8 cellular contexts compared by ENCODE assay signal in the genomic region with DNA sequence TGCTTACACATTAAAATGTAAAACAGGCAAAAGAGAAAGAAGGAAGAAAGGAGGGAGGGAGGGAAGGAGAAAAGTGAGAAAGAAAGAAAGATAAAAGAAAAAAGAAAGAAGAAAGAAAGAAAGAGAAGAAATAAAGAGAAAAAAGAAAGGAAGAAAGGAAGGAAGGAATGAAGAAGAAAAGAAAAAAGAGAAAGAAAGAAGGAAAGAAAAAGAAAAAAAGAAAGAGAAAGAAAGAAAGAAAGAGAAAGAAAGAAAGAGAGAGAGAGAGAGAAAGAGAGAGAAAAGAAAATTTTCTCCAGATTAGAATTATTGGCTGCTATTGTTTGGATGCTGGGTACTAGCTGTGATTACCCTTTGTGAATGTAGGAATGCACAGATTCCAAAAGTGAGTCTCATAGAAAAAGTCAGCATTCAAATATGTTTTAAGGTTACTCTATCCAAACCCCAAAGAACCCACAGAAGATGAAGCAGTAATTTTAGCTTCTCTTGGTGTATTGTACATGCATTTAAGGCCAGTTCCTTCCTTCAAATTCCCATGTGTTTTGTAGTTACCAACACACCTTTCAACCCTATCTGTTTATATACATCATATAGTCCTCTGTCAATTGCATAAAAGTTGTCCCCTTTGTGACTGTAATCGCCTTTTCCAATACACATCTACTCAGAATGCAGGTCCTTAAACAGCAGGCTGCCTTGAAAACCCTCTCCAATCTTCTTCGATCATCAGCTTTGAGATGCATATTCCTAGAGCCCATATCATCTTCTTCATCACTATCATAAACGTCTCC. TPM values are rescaled to one million over a fixed set of nuclear protein-coding genes. Genes with fewer than 3 reads are reported as not detected.
DNase-seq lines count a peak whose midpoint lies in the region; ATAC-seq, FAIRE-seq and TF ChIP-seq lines count a peak whose summit lies in the region.

No MANE protein-coding gene starts in this region.

- DNase-seq in stimulated activated naive CD8-positive, alpha-beta T cell treated with anti-CD3 and anti-CD28 coated beads, Interleukin-15, Interleukin-2, amounts not matched to agents 100 U/mL and 50 U/mL, for 24 hours, result no peak
- DNase-seq in PC-9 (no peak), endothelial cell of umbilical vein (ENCODE audit: low read depth, low spot score) (no peak), neuronal stem cell (ENCODE audit: low spot score) (no peak)

- 0 out of 2 replicates have a peak, but pooled peaks cover 2% of the 10 kb centered on the region for H3K9me3 ChIP-seq in PC-9 (ENCODE audit: insufficient read depth, low read depth)
- H3K9me3 ChIP-seq in endothelial cell of umbilical vein (replicated peaks; ENCODE audit: control insufficient read depth, insufficient read depth, low read length), result no peaks in the 10 kb centered on the region
- no peaks in the 10 kb centered on the region for H3K9me3 ChIP-seq in neuronal stem cell (replicated peaks in 1 of 2; ENCODE audit: control insufficient read depth in 2 of 2, insufficient read depth in 1 of 2, low read depth in 1 of 2, low read length in 2 of 2)

- H3K9me2 ChIP-seq in PC-9 (ENCODE audit: insufficient read depth), result no peaks in the 10 kb centered on the region; the same call in 1 of the 2 replicates

- no peaks in the 10 kb centered on the region for H3K9me3 Mint-ChIP-seq in stimulated activated naive CD8-positive, alpha-beta T cell treated with anti-CD3 and anti-CD28 coated beads, Interleukin-15, Interleukin-2, amounts not matched to agents 100 ng/mL and 50 ng/mL, for 24 hours

- H2BK12ac ChIP-seq in neuronal stem cell (ENCODE audit: low read length), result no peak overlapping the region

- CTCF ChIA-PET in PC-9 (lab: Charles Lee) (interaction anchor here (0.6 to 1.8 kb wide), 5 partner anchors 16 to 1648 kb away, joined by 3 to 11 read pairs (median 3); partner anchors contain the start of gene DTX4), endothelial cell of umbilical vein (lab: Charles Lee) (interaction anchor here (0.8 to 6.0 kb wide), 13 partner anchors 9 to 489 kb away, joined by 3 to 66 read pairs (median 4); partner anchors contain the start of genes DTX4 and FAM111B)

- H3K23ac ChIP-seq in neuronal stem cell (ENCODE audit: low read depth, low read length, poor library complexity), result no peak overlapping the region

- H2BK5ac ChIP-seq in neuronal stem cell (ENCODE audit: low read length), result peak overlapping the region; percentile 57

- no peak overlapping the region for H4K8ac ChIP-seq in neuronal stem cell (ENCODE audit: low read depth, low read length)

- BruUV-seq in PC-9 (replicated peaks; lab: Mats Ljungman, UMichigan), result TSS peak; percentile 67
- TSS peak; percentile 35 for BruUV-seq in endothelial cell of umbilical vein (replicated peaks; lab: Mats Ljungman, UMichigan)

- peak overlapping the region; percentile 81 for H2AFZ ChIP-seq in PC-9
- H2AFZ ChIP-seq in endothelial cell of umbilical vein (ENCODE audit: low read depth, low read length), result peak overlapping the region; percentile 78
- peak overlapping the region; percentile 96 for H2AFZ ChIP-seq in neuronal stem cell (ENCODE audit: low read length)

- no peak overlapping the region for H2BK120ac ChIP-seq in neuronal stem cell (ENCODE audit: low read depth, low read length)

- no peaks in the 10 kb centered on the region for H3K27me3 ChIP-seq in PC-9 (ENCODE audit: insufficient read depth, low read depth)
- no peaks in the 10 kb centered on the region for H3K27me3 ChIP-seq in endothelial cell of umbilical vein (ENCODE audit: control insufficient read depth in 2 of 2, insufficient read depth in 2 of 2, low read length in 2 of 2)
- H3K27me3 ChIP-seq in neuronal stem cell (ENCODE audit: control insufficient read depth in 3 of 3, insufficient read depth in 3 of 3, low read depth in 1 of 3, low read length in 3 of 3), result peaks cover 0 to 9% (median 0%) of the 10 kb centered on the region in 3 experiments

- no CpG with 5 or more reads among the region's 3 CpGs for WGBS in neuronal stem cell (ENCODE audit: extremely low coverage in 2 of 2, insufficient read length in 2 of 2, insufficient replicate concordance in 1 of 2), 2 donors

- H3K4me2 ChIP-seq in PC-9 (peak overlapping the region; percentile 78), endothelial cell of umbilical vein (ENCODE audit: insufficient read depth, low read length) (peak overlapping the region; percentile 95), neuronal stem cell (ENCODE audit: insufficient read depth, low read length, poor library complexity, severe bottlenecking) (peak overlapping the region; percentile 77)

- peaks cover 29% of the 10 kb centered on the region for H3F3A ChIP-seq in PC-9 (ENCODE audit: insufficient read depth, low read depth)

- H3K79me2 ChIP-seq in PC-9 (ENCODE audit: low read depth) (no peaks in the 10 kb centered on the region), endothelial cell of umbilical vein (ENCODE audit: control insufficient read depth, insufficient read depth, low read length) (peaks cover 19% of the 10 kb centered on the region)

- peak overlapping the region; percentile 96 for H3K27ac Mint-ChIP-seq in stimulated activated naive CD8-positive, alpha-beta T cell treated with anti-CD3 and anti-CD28 coated beads, Interleukin-15, Interleukin-2, amounts not matched to agents 100 ng/mL and 50 ng/mL, for 24 hours

- dilution Hi-C loops in endothelial cell of umbilical vein (cut with MboI; ENCODE audit: extremely low pct_ligation_motif_present, low sequenced_read_pairs), result no loop called here

- H2AK5ac ChIP-seq in neuronal stem cell (ENCODE audit: low read depth, low read length), result no peak overlapping the region

- H3K27ac ChIP-seq in PC-9, result peak overlapping the region; percentile 61
- H3K27ac ChIP-seq in endothelial cell of umbilical vein (ENCODE audit: insufficient read depth, low read depth, low read length), result peak overlapping the region; percentile 10
- H3K27ac ChIP-seq in neuronal stem cell (replicated peaks; ENCODE audit: low read length), result no peak overlapping the region

- no peak overlapping the region for H3K18ac ChIP-seq in neuronal stem cell (ENCODE audit: low read length)

- H3K4ac ChIP-seq in neuronal stem cell (ENCODE audit: low read length), result no peak overlapping the region

- H3K4me1 ChIP-seq in PC-9 (replicated peaks; ENCODE audit: insufficient read depth) (peaks cover 37% of the 10 kb centered on the region), endothelial cell of umbilical vein (ENCODE audit: control insufficient read depth, extremely low read depth, insufficient read depth, low read length) (peaks cover 32% of the 10 kb centered on the region), neuronal stem cell (ENCODE audit: control insufficient read depth in 2 of 2, insufficient read depth in 1 of 2, low read depth in 1 of 2, low read length in 2 of 2) (peaks cover 4 to 5% of the 10 kb centered on the region in 2 donors)

- peak overlapping the region; percentile 95 for H3K4me3 Mint-ChIP-seq in stimulated activated naive CD8-positive, alpha-beta T cell treated with anti-CD3 and anti-CD28 coated beads, Interleukin-15, Interleukin-2, amounts not matched to agents 100 ng/mL and 50 ng/mL, for 24 hours

- no peak for FAIRE-seq in endothelial cell of umbilical vein (lab: Jason Lieb, UNC)

- H3K9ac ChIP-seq in endothelial cell of umbilical vein (replicated peaks; ENCODE audit: extremely low read depth, insufficient read depth, low read length), result peak overlapping the region; percentile 85
- H3K9ac ChIP-seq in neuronal stem cell (ENCODE audit: low read depth, low read length, poor library complexity), result no peak overlapping the region

- H4K20me1 ChIP-seq in PC-9 (ENCODE audit: insufficient read depth) (no peaks in the 10 kb centered on the region), endothelial cell of umbilical vein (replicated peaks; ENCODE audit: control insufficient read depth, extremely low read depth, insufficient read depth, low read length) (no peaks in the 10 kb centered on the region)

- no peaks in the 10 kb centered on the region for H3K27me3 Mint-ChIP-seq in stimulated activated naive CD8-positive, alpha-beta T cell treated with anti-CD3 and anti-CD28 coated beads, Interleukin-15, Interleukin-2, amounts not matched to agents 100 ng/mL and 50 ng/mL, for 24 hours

- H3K14ac ChIP-seq in neuronal stem cell (ENCODE audit: low read length), result no peak overlapping the region

- ATAC-seq in stimulated activated naive CD8-positive, alpha-beta T cell treated with anti-CD3 and anti-CD28 coated beads, Interleukin-15, Interleukin-2, amounts not matched to agents 100 U/mL and 50 U/mL, for 24 hours, result no peak
- no peak for ATAC-seq in HG03039 (IDR thresholded peaks at IDR 0.05; ENCODE audit: unreplicated experiment)
- ATAC-seq in HG02852 (IDR thresholded peaks at IDR 0.05; ENCODE audit: unreplicated experiment), result no peak
- no peak for ATAC-seq in HG02610 (IDR thresholded peaks at IDR 0.05; ENCODE audit: unreplicated experiment)

- peaks cover 6% of the 10 kb centered on the region; the same call in 1 of the 2 replicates for H3K36me3 ChIP-seq in PC-9 (ENCODE audit: low read depth)
- no peaks in the 10 kb centered on the region for H3K36me3 ChIP-seq in endothelial cell of umbilical vein (ENCODE audit: control insufficient read depth in 2 of 2, extremely low read depth in 1 of 2, insufficient read depth in 2 of 2, low read length in 2 of 2)
- H3K36me3 ChIP-seq in neuronal stem cell (replicated peaks in 1 of 2; ENCODE audit: control insufficient read depth in 2 of 2, insufficient read depth in 2 of 2, low read length in 2 of 2), result peaks cover 0 to 6% of the 10 kb centered on the region in 2 donors

- peak overlapping the region; percentile 72 for H3K4me3 ChIP-seq in PC-9
- peak overlapping the region; percentile 69 to 90 (median 74) for H3K4me3 ChIP-seq in endothelial cell of umbilical vein (replicated peaks in 1 of 3; ENCODE audit: insufficient read depth in 1 of 3, low read depth in 1 of 3, low read length in 3 of 3)
- peak overlapping the region in 1 of 2 donors; percentile 57 for H3K4me3 ChIP-seq in neuronal stem cell (ENCODE audit: low read length in 2 of 2)

- no peak for TF ChIP-seq POLR2A in endothelial cell of umbilical vein (IDR thresholded peaks at IDR 0.05; ENCODE audit: low read depth, low read length)

- H3K36me3 Mint-ChIP-seq in stimulated activated naive CD8-positive, alpha-beta T cell treated with anti-CD3 and anti-CD28 coated beads, Interleukin-15, Interleukin-2, amounts not matched to agents 100 ng/mL and 50 ng/mL, for 24 hours (ENCODE audit: low read depth), result peaks cover 19% of the 10 kb centered on the region

- no peaks in the 10 kb centered on the region for H3K9me1 ChIP-seq in endothelial cell of umbilical vein (replicated peaks; ENCODE audit: control insufficient read depth, extremely low read depth, insufficient read depth, low read length)

- intact Hi-C loops in PC-9 (cut with micrococcal nuclease; ENCODE audit: unreplicated experiment), result loop anchor here (1.0 to 10.0 kb wide), 5 partner anchors 31 to 1477 kb away; partner anchors contain the start of genes DTX4, FAM111B and ZDHHC5
- intact Hi-C loops in endothelial cell of umbilical vein (cut with micrococcal nuclease), result loop anchor here (1.0 to 5.0 kb wide), 5 partner anchors 16 to 1365 kb away; partner anchors contain the start of gene FAM111B

- H3K79me1 ChIP-seq in neuronal stem cell (ENCODE audit: low read depth, low read length), result no peaks in the 10 kb centered on the region

- TF ChIP-seq CTCF in PC-9 (conservative IDR thresholded peaks at IDR 0.05), result no peak
- TF ChIP-seq CTCF in endothelial cell of umbilical vein (IDR thresholded peaks at IDR 0.05; ENCODE audit: extremely low read depth in 1 of 2, insufficient read depth in 1 of 2, low read depth in 1 of 2, low read length in 2 of 2), result no peak

- H2BK15ac ChIP-seq in neuronal stem cell (ENCODE audit: low read length), result no peak overlapping the region

- POLR2A ChIA-PET in PC-9 (lab: Charles Lee; ENCODE audit: unreplicated experiment) (interaction anchor here (0.6 kb wide), 4 partner anchors 32 to 1475 kb away, joined by 3 to 5 read pairs (median 4); no protein-coding TSS in a partner anchor), endothelial cell of umbilical vein (lab: Charles Lee) (interaction anchor here (1.0 to 1.2 kb wide), 2 partner anchors 16 to 38 kb away, joined by 3 to 6 read pairs; no protein-coding TSS in a partner anchor)

- H4K91ac ChIP-seq in neuronal stem cell (ENCODE audit: low read depth, low read length, poor library complexity), result no peak overlapping the region

- peaks cover 53% of the 10 kb centered on the region for H3K4me1 Mint-ChIP-seq in stimulated activated naive CD8-positive, alpha-beta T cell treated with anti-CD3 and anti-CD28 coated beads, Interleukin-15, Interleukin-2, amounts not matched to agents 100 ng/mL and 50 ng/mL, for 24 hours (ENCODE audit: low read depth)

RNA-seq across cellular contexts. Expression of gene FAM111A, which starts 0.8 kb away (rescaled TPM):
- 57.8 and 95.3 TPM in 2 replicates for total RNA-seq in PC-9 (2021)
- 53.0 and 57.4 TPM in 2 replicates for total RNA-seq in endothelial cell of umbilical vein
- polyA plus RNA-seq in endothelial cell of umbilical vein, result 13.6 and 20.1 TPM in 2 replicates
- polyA plus RNA-seq in endothelial cell of umbilical vein (2011; cell fraction: cytosol; rRNA removed), result 20.4 and 22.5 TPM in 2 replicates
- polyA plus RNA-seq in endothelial cell of umbilical vein (2011; cell fraction: nucleus; rRNA removed), result 112 and 119 TPM in 2 replicates
- polyA plus RNA-seq in endothelial cell of umbilical vein (2012), result 20.2 and 27.4 TPM in 2 replicates
- 32.8 and 33.6 TPM in 2 replicates for polyA minus RNA-seq in endothelial cell of umbilical vein
- 19.9 TPM for polyA minus RNA-seq in endothelial cell of umbilical vein (2011; cell fraction: cytosol; rRNA and poly(A)+ RNA removed)
- polyA minus RNA-seq in endothelial cell of umbilical vein (2011; cell fraction: nucleus; rRNA and poly(A)+ RNA removed), result 38.8 and 47.7 TPM in 2 replicates
- 16.9 TPM for polyA plus RNA-seq in neuronal stem cell (2013, experiment 1 of 2)
- polyA plus RNA-seq in neuronal stem cell (2013, experiment 2 of 2), result 17.1 TPM

RNA-seq across cellular contexts. Expression of gene DTX4, which starts 30.1 kb away (rescaled TPM):
- total RNA-seq in PC-9 (2021), result 28.4 and 34.5 TPM in 2 replicates
- total RNA-seq in endothelial cell of umbilical vein, result 0.51 and 0.91 TPM in 2 replicates
- polyA plus RNA-seq in endothelial cell of umbilical vein, result 0.06 and 0.08 TPM in 2 replicates
- polyA plus RNA-seq in endothelial cell of umbilical vein (2011; cell fraction: cytosol; rRNA removed), result 0.06 and 0.08 TPM in 2 replicates
- polyA plus RNA-seq in endothelial cell of umbilical vein (2011; cell fraction: nucleus; rRNA removed), result 0.14 and 0.18 TPM in 2 replicates
- polyA plus RNA-seq in endothelial cell of umbilical vein (2012), result 0.27 and 0.49 TPM in 2 replicates
- 0.19 and 0.34 TPM in 2 replicates for polyA minus RNA-seq in endothelial cell of umbilical vein
- 5.6 TPM for polyA minus RNA-seq in endothelial cell of umbilical vein (2011; cell fraction: cytosol; rRNA and poly(A)+ RNA removed)
- polyA minus RNA-seq in endothelial cell of umbilical vein (2011; cell fraction: nucleus; rRNA and poly(A)+ RNA removed), result 0.05 and 0.24 TPM in 2 replicates
- 84.4 TPM for polyA plus RNA-seq in neuronal stem cell (2013, experiment 1 of 2)
- 84.6 TPM for polyA plus RNA-seq in neuronal stem cell (2013, experiment 2 of 2)

RNA-seq across cellular contexts. Expression of gene FAM111B, which starts 34.8 kb away (rescaled TPM):
- total RNA-seq in PC-9 (2021) (8.5 and 12.0 TPM in 2 replicates), endothelial cell of umbilical vein (17.4 and 21.9 TPM in 2 replicates)
- 2.0 and 2.7 TPM in 2 replicates for polyA plus RNA-seq in endothelial cell of umbilical vein
- polyA plus RNA-seq in endothelial cell of umbilical vein (2011; cell fraction: cytosol; rRNA removed), result 5.8 and 6.6 TPM in 2 replicates
- polyA plus RNA-seq in endothelial cell of umbilical vein (2011; cell fraction: nucleus; rRNA removed), result 5.8 and 7.2 TPM in 2 replicates
- 6.1 and 12.9 TPM in 2 replicates for polyA plus RNA-seq in endothelial cell of umbilical vein (2012)
- polyA minus RNA-seq in endothelial cell of umbilical vein, result 5.5 and 7.1 TPM in 2 replicates
- polyA minus RNA-seq in endothelial cell of umbilical vein (2011; cell fraction: cytosol; rRNA and poly(A)+ RNA removed), result 22.5 TPM
- 13.1 and 21.8 TPM in 2 replicates for polyA minus RNA-seq in endothelial cell of umbilical vein (2011; cell fraction: nucleus; rRNA and poly(A)+ RNA removed)
- polyA plus RNA-seq in neuronal stem cell (2013, experiment 1 of 2), result 7.2 TPM
- polyA plus RNA-seq in neuronal stem cell (2013, experiment 2 of 2), result 7.0 TPM

RNA-seq across cellular contexts. Expression of gene GLYATL1B, which starts 55.8 kb away (rescaled TPM):
- total RNA-seq in PC-9 (2021), result not detected in 2 replicates
- total RNA-seq in endothelial cell of umbilical vein, result not detected in 2 replicates
- not detected in 2 replicates for polyA plus RNA-seq in endothelial cell of umbilical vein
- polyA plus RNA-seq in endothelial cell of umbilical vein (2011; cell fraction: cytosol; rRNA removed), result not detected in 2 replicates
- polyA plus RNA-seq in endothelial cell of umbilical vein (2011; cell fraction: nucleus; rRNA removed), result not detected in 2 replicates
- polyA plus RNA-seq in endothelial cell of umbilical vein (2012), result not detected in 2 replicates
- polyA minus RNA-seq in endothelial cell of umbilical vein, result not detected in 2 replicates
- polyA minus RNA-seq in endothelial cell of umbilical vein (2011; cell fraction: cytosol; rRNA and poly(A)+ RNA removed), result not detected
- polyA minus RNA-seq in endothelial cell of umbilical vein (2011; cell fraction: nucleus; rRNA and poly(A)+ RNA removed), result not detected in 2 replicates
- polyA plus RNA-seq in neuronal stem cell (2013, experiment 1 of 2), result not detected
- polyA plus RNA-seq in neuronal stem cell (2013, experiment 2 of 2), result not detected

Comparison
In these comparisons a context has a peak if more than half of its experiments do, and no peak if none do; other contexts are left out.
1. RNA of gene DTX4, which starts 30.1 kb away (total RNA-seq): 28.4 to 34.5 TPM in PC-9; 0.51 to 0.91 TPM in endothelial cell of umbilical vein; every median in the first group is over 10 times any median in the second.
2. Peak in every context shown above with its lines, with median percentiles within 50 percentile points of each other: H2AFZ ChIP-seq and H3K4me2 ChIP-seq.